Comparison of ENCODE assay signal across 23 cellular contexts in genomic region chr19:44662686-44663085, GRCh38. TPM values are rescaled to one million over a fixed set of nuclear protein-coding genes. Genes with fewer than 3 reads are reported as not detected.
DNase-seq lines count a peak whose midpoint lies in the region; ATAC-seq and TF ChIP-seq lines count a peak whose summit lies in the region.
"Had no signal": no experiment of that assay in that cellular context is flagged by ENCODE, and none has a peak within 500 bp of the region (broad histone marks: within the 10 kb centered on the region; RNA-seq: fewer than 3 reads in every experiment).

No MANE protein-coding gene starts in this region.

- no peaks in the 10 kb centered on the region for H3K79me2 ChIP-seq in osteoblast (ENCODE audit: insufficient read depth, low read length)

- H3K27ac Mint-ChIP-seq in Calu3 (ENCODE audit: unreplicated experiment): peak overlapping the region; percentile 45
- H3K27ac Mint-ChIP-seq: CD4-positive, CD25-positive, alpha-beta regulatory T cell; naive B cell had no signal

- H4K20me1 ChIP-seq in osteoblast (ENCODE audit: insufficient read depth, low read length): peaks cover 9% of the 10 kb centered on the region

- peaks cover 91% of the 10 kb centered on the region for H3K36me3 Mint-ChIP-seq in Calu3 (ENCODE audit: insufficient read depth, unreplicated experiment)
- H3K36me3 Mint-ChIP-seq: activated naive CD4-positive, alpha-beta T cell treated with anti-CD3 and anti-CD28 coated beads, Interleukin-2, amount 50 U/mL, for 72 hours; CD4-positive, CD25-positive, alpha-beta regulatory T cell; naive B cell had no signal

- peaks cover 11% of the 10 kb centered on the region for H3K4me1 Mint-ChIP-seq in Calu3 (ENCODE audit: low read depth, unreplicated experiment)
- H3K4me1 Mint-ChIP-seq: CD4-positive, CD25-positive, alpha-beta regulatory T cell had no signal

- no peak overlapping the region for H3K4me3 ChIP-seq in fibroblast of the aortic adventitia (ENCODE audit: low read depth, low read length)
- H3K4me3 ChIP-seq in osteoblast (ENCODE audit: insufficient read depth, low read length): no peak overlapping the region
- H3K4me3 ChIP-seq: ovary, PC-9, sigmoid colon had no signal

- H3K9me3 ChIP-seq in osteoblast (ENCODE audit: low read depth, low read length): no peaks in the 10 kb centered on the region
- H3K9me3 ChIP-seq: ovary, sigmoid colon had no signal

- CTCF ChIA-PET in Calu3 (lab: Charles Lee): interaction anchor here (1.2 to 1.7 kb wide), 3 partner anchors 86 to 183 kb away, joined by 3 read pairs; partner anchors contain the start of gene NECTIN2

- H3K27ac ChIP-seq in VCaP: peak overlapping the region; percentile 20; the same call in 1 of the 2 replicates
- peak overlapping the region; percentile 10 for H3K27ac ChIP-seq in osteoblast (ENCODE audit: low read depth, low read length)
- H3K27ac ChIP-seq: ovary, PC-9, sigmoid colon had no signal

- no peak overlapping the region for H3K4me2 ChIP-seq in osteoblast (ENCODE audit: insufficient read depth, low read length)
- H3K4me2 ChIP-seq: PC-9 had no signal

- no peaks in the 10 kb centered on the region for H3K9me3 Mint-ChIP-seq in Calu3 (ENCODE audit: low read depth, unreplicated experiment)
- H3K9me3 Mint-ChIP-seq: activated naive CD4-positive, alpha-beta T cell treated with anti-CD3 and anti-CD28 coated beads, Interleukin-2, amount 50 U/mL, for 72 hours; naive B cell had no signal

- H3K4me1 ChIP-seq in osteoblast (ENCODE audit: insufficient read depth, low read length): no peaks in the 10 kb centered on the region
- H3K4me1 ChIP-seq: sigmoid colon had no signal

- H3K4me3 Mint-ChIP-seq in Calu3 (ENCODE audit: low read depth, unreplicated experiment): no peak overlapping the region
- H3K4me3 Mint-ChIP-seq: CD4-positive, CD25-positive, alpha-beta regulatory T cell; naive B cell had no signal

- TF ChIP-seq CTCF in Calu3 (IDR thresholded peaks at IDR 0.05; ENCODE audit: unreplicated experiment): no peak
- no peak for TF ChIP-seq CTCF in VCaP (conservative IDR thresholded peaks at IDR 0.05)
- TF ChIP-seq CTCF in fibroblast of the aortic adventitia (IDR thresholded peaks at IDR 0.05; ENCODE audit: insufficient read depth, low read length): no peak
- TF ChIP-seq CTCF in osteoblast (IDR thresholded peaks at IDR 0.05; ENCODE audit: extremely low read depth, low read depth, low read length): no peak

- no TSS peak for BruUV-seq in Calu3 (replicated peaks; lab: Mats Ljungman, UMichigan)

- no peak for ATAC-seq in HG02840 (IDR thresholded peaks at IDR 0.05; ENCODE audit: low FRiP score, unreplicated experiment)
- ATAC-seq: activated naive CD4-positive, alpha-beta T cell treated with anti-CD3 and anti-CD28 coated beads, Interleukin-2, amount 50 U/mL, for 72 hours had no signal

- H2AFZ ChIP-seq in osteoblast (ENCODE audit: low read length): no peak overlapping the region
- H2AFZ ChIP-seq: PC-9 had no signal

- no peaks in the 10 kb centered on the region for H3K27me3 ChIP-seq in osteoblast (ENCODE audit: insufficient read depth, low read length)
- H3K27me3 ChIP-seq: ovary, sigmoid colon had no signal

- peaks cover 65% of the 10 kb centered on the region for H3K36me3 ChIP-seq in osteoblast (ENCODE audit: insufficient read depth, low read length)
- H3K36me3 ChIP-seq: ovary had no signal

- DNase-seq in Calu3 (no peak), fibroblast of the aortic adventitia (ENCODE audit: low read depth) (peak; percentile 55), osteoblast (ENCODE audit: insufficient read length, low spot score, missing footprints) (peak; percentile 57), posterior vena cava (ENCODE audit: low spot score) (no peak), GDM1 (lab: John Stamatoyannopoulos, UW) (no peak), HCEC 1CT (no peak)
- DNase-seq: activated CD4-positive, alpha-beta T cell treated with anti-CD3 and anti-CD28 coated beads for 48 hours; CD4-positive, CD25-positive, alpha-beta regulatory T cell; cerebellar nuclear complex; DMS 273 treated with DMSO at 0.1 percent for 48 hours; naive B cell; NCI-H187; NCI-H226; ovary; PC-9; SIG-M5; sigmoid colon; T-helper 1 cell had no signal

- no peaks in the 10 kb centered on the region for H3K27me3 Mint-ChIP-seq in Calu3 (ENCODE audit: unreplicated experiment)
- H3K27me3 Mint-ChIP-seq: CD4-positive, CD25-positive, alpha-beta regulatory T cell had no signal

- intact Hi-C loops in Calu3 (cut with micrococcal nuclease; ENCODE audit: unreplicated experiment) (no loop called here), posterior vena cava (cut with DNase I) (loop anchor here in 1 of 2 donors (5.0 kb wide), 1 partner anchor 90 kb away; no protein-coding TSS in a partner anchor)

RNA-seq across cellular contexts. Expression of gene CEACAM19, which starts 8.6 kb away (rescaled TPM):
- total RNA-seq in Calu3 (2022) (66.2 and 67.8 TPM in 2 replicates), fibroblast of the aortic adventitia (ENCODE audit: low replicate concordance) (1.3 and 2.5 TPM in 2 replicates), osteoblast (0.72 and 1.2 TPM in 2 replicates), posterior vena cava (1 to 10 TPM; 4.1 to 7.8 TPM)
- total RNA-seq: CD4-positive, CD25-positive, alpha-beta regulatory T cell had no signal

RNA-seq across cellular contexts. Expression of gene PVR, which starts 19.0 kb away (rescaled TPM):
- total RNA-seq in Calu3 (2022) (176 and 215 TPM in 2 replicates), fibroblast of the aortic adventitia (ENCODE audit: low replicate concordance) (16.7 and 31.5 TPM in 2 replicates), osteoblast (50.1 and 53.6 TPM in 2 replicates), posterior vena cava (10 to 100 TPM; 22.4 to 35.6 TPM)

RNA-seq across cellular contexts. Expression of gene CEACAM16, which starts 36.3 kb away (rescaled TPM):
- 0.38 TPM in 1 of 2 replicates, not detected in the other for total RNA-seq in Calu3 (2022)
- total RNA-seq in fibroblast of the aortic adventitia (ENCODE audit: low replicate concordance): not detected in 2 replicates
- under 0.01 TPM in 1 of 2 replicates, not detected in the other for total RNA-seq in osteoblast
- total RNA-seq in posterior vena cava: not detected
- total RNA-seq: activated naive CD4-positive, alpha-beta T cell treated with anti-CD3 and anti-CD28 coated beads, Interleukin-2, amount 50 U/mL, for 72 hours; CD4-positive, CD25-positive, alpha-beta regulatory T cell; G401; ovary; PC-9; sigmoid colon; urinary bladder had no signal

RNA-seq across cellular contexts. Expression of gene IGSF23, which starts 49.3 kb away (rescaled TPM):
- total RNA-seq in Calu3 (2022) (not detected in 2 replicates), fibroblast of the aortic adventitia (ENCODE audit: low replicate concordance) (not detected in 2 replicates), osteoblast (not detected in 2 replicates), posterior vena cava (not detected)
- total RNA-seq: activated naive CD4-positive, alpha-beta T cell treated with anti-CD3 and anti-CD28 coated beads, Interleukin-2, amount 50 U/mL, for 72 hours; CD4-positive, CD25-positive, alpha-beta regulatory T cell; G401; PC-9; sigmoid colon; urinary bladder had no signal

Comparison
In these comparisons a context has a peak if more than half of its experiments do, and no peak if none do; other contexts are left out.
1. DNase-seq: peak in fibroblast of the aortic adventitia (single experiment) and osteoblast (single experiment); none in Calu3 (single experiment), posterior vena cava (single experiment), GDM1 (single experiment) and HCEC 1CT (single experiment).